In genomic region chr2:173555833-173556232, GRCh38 we compare ENCODE assay signal across 14 cellular contexts.
DNase-seq lines count a peak whose midpoint lies in the region; ATAC-seq and TF ChIP-seq lines count a peak whose summit lies in the region.
"Had no signal": no experiment of that assay in that cellular context is flagged by ENCODE, and none has a peak within 500 bp of the region (broad histone marks: within the 10 kb centered on the region; RNA-seq: fewer than 3 reads in every experiment).

No MANE protein-coding gene starts in this region.

- CTCF ChIA-PET in activated CD8-positive, alpha-beta memory T cell treated with anti-CD3 and anti-CD28 coated beads, Interleukin-2, amount 10 ng/mL, durations not matched to agents 7 days and 5 days (lab: Charles Lee), result no interaction called here

- peaks cover 22% of the 10 kb centered on the region for H3K27me3 Mint-ChIP-seq in activated CD8-positive, alpha-beta memory T cell treated with anti-CD3 and anti-CD28 coated beads, Interleukin-2, amount 10 ng/mL, durations not matched to agents 7 days and 5 days

- peak; percentile 75 for DNase-seq in COR-L47 (lab: John Stamatoyannopoulos, UW)
- peak; percentile 81 for DNase-seq in NCI-H748 treated with DMSO at 0.1 percent for 48 hours (lab: John Stamatoyannopoulos, UW)
- peak; percentile 10 for DNase-seq in fibroblast of villous mesenchyme (ENCODE audit: low read depth)
- no peak for DNase-seq in SKM-1 (lab: John Stamatoyannopoulos, UW; ENCODE audit: unreplicated experiment)
- DNase-seq in activated CD8-positive, alpha-beta memory T cell treated with anti-CD3 and anti-CD28 coated beads, Interleukin-2, amount 10 ng/mL, durations not matched to agents 7 days and 5 days, result no peak
- no peak for DNase-seq in GF-D8 (lab: John Stamatoyannopoulos, UW)
- DNase-seq in NOMO-1 treated with DMSO at 0.1 percent for 48 hours (lab: John Stamatoyannopoulos, UW; ENCODE audit: unreplicated experiment), result no peak
- DNase-seq: activated CD4-positive, CD25-positive, alpha-beta regulatory T cell treated with anti-CD3 and anti-CD28 coated beads, Interleukin-2, amount 50 U/mL, for 72 hours; esophagus squamous epithelium; substantia nigra had no signal

- no peak overlapping the region for H3K9ac ChIP-seq in Loucy (ENCODE audit: low read depth, low read length, poor library complexity, severe bottlenecking)

- H3K4me3 Mint-ChIP-seq in activated CD8-positive, alpha-beta memory T cell treated with anti-CD3 and anti-CD28 coated beads, Interleukin-2, amount 10 ng/mL, durations not matched to agents 7 days and 5 days, result no peak overlapping the region
- H3K4me3 Mint-ChIP-seq: activated T-helper 1 cell treated with anti-CD3 and anti-CD28 coated beads, Interleukin-12 subunit alpha, Interleukin-12 subunit beta, Interleukin-2, Interleukin-4 antibody, amounts not matched to agents 30 ng/mL and 10 ng/mL and 1 ng/mL, durations not matched to agents 14 hours and 24 hours and 36 hours; CD14-positive monocyte had no signal

- no peak for ATAC-seq in activated CD8-positive, alpha-beta memory T cell treated with anti-CD3 and anti-CD28 coated beads, Interleukin-2, amount 10 ng/mL, durations not matched to agents 7 days and 5 days

- H3K4me1 ChIP-seq in Loucy (ENCODE audit: insufficient read depth, low read length, poor library complexity, severe bottlenecking), result peaks cover 5% of the 10 kb centered on the region
- H3K4me1 ChIP-seq: right atrium auricular region had no signal

- H3K4me1 Mint-ChIP-seq in activated CD8-positive, alpha-beta memory T cell treated with anti-CD3 and anti-CD28 coated beads, Interleukin-2, amount 10 ng/mL, durations not matched to agents 7 days and 5 days, result no peaks in the 10 kb centered on the region
- H3K4me1 Mint-ChIP-seq: CD14-positive monocyte had no signal

- no peaks in the 10 kb centered on the region for H3K9me3 Mint-ChIP-seq in activated CD8-positive, alpha-beta memory T cell treated with anti-CD3 and anti-CD28 coated beads, Interleukin-2, amount 10 ng/mL, durations not matched to agents 7 days and 5 days (ENCODE audit: low read depth)
- H3K9me3 Mint-ChIP-seq: activated T-helper 1 cell treated with anti-CD3 and anti-CD28 coated beads, Interleukin-12 subunit alpha, Interleukin-12 subunit beta, Interleukin-2, Interleukin-4 antibody, amounts not matched to agents 30 ng/mL and 10 ng/mL and 1 ng/mL, durations not matched to agents 14 hours and 24 hours and 36 hours had no signal

- no peaks in the 10 kb centered on the region for H3K27me3 ChIP-seq in Loucy (ENCODE audit: insufficient read depth, low read length, poor library complexity, severe bottlenecking)
- H3K27me3 ChIP-seq: right atrium auricular region had no signal

- TF ChIP-seq CTCF in Loucy (conservative IDR thresholded peaks at IDR 0.05; ENCODE audit: low read length), result no peak
- TF ChIP-seq CTCF in fibroblast of villous mesenchyme (IDR thresholded peaks at IDR 0.05; ENCODE audit: insufficient read depth, low read depth, low read length), result no peak

- H3K36me3 Mint-ChIP-seq in activated CD8-positive, alpha-beta memory T cell treated with anti-CD3 and anti-CD28 coated beads, Interleukin-2, amount 10 ng/mL, durations not matched to agents 7 days and 5 days, result no peaks in the 10 kb centered on the region
- H3K36me3 Mint-ChIP-seq: CD14-positive monocyte had no signal

- H3K9me2 ChIP-seq in Loucy (replicated peaks; ENCODE audit: low read depth, low read length), result no peaks in the 10 kb centered on the region

- no peaks in the 10 kb centered on the region for H3K9me3 ChIP-seq in Loucy (ENCODE audit: insufficient read depth, low read depth, low read length)
- H3K9me3 ChIP-seq: esophagus squamous epithelium, right atrium auricular region had no signal

- no peak overlapping the region for H3K27ac Mint-ChIP-seq in activated CD8-positive, alpha-beta memory T cell treated with anti-CD3 and anti-CD28 coated beads, Interleukin-2, amount 10 ng/mL, durations not matched to agents 7 days and 5 days
- H3K27ac Mint-ChIP-seq: activated T-helper 1 cell treated with anti-CD3 and anti-CD28 coated beads, Interleukin-12 subunit alpha, Interleukin-12 subunit beta, Interleukin-2, Interleukin-4 antibody, amounts not matched to agents 30 ng/mL and 10 ng/mL and 1 ng/mL, durations not matched to agents 14 hours and 24 hours and 36 hours; CD14-positive monocyte had no signal

- no peaks in the 10 kb centered on the region for H3K36me3 ChIP-seq in Loucy (ENCODE audit: insufficient read depth, low read length)
- H3K36me3 ChIP-seq: esophagus squamous epithelium, right atrium auricular region had no signal

- H2AFZ ChIP-seq in Loucy (ENCODE audit: low read length), result peak overlapping the region; percentile 22; the same call in 1 of the 2 replicates

- H3K4me3 ChIP-seq in Loucy (ENCODE audit: low read length, poor library complexity, severe bottlenecking) (no peak overlapping the region), fibroblast of villous mesenchyme (ENCODE audit: low read depth, low read length) (no peak overlapping the region)
- H3K4me3 ChIP-seq: esophagus squamous epithelium, right atrium auricular region had no signal

- no peaks in the 10 kb centered on the region for H3F3A ChIP-seq in Loucy (ENCODE audit: low read depth)

- H4K20me1 ChIP-seq in Loucy (ENCODE audit: insufficient read depth, low read length, poor library complexity, severe bottlenecking), result no peaks in the 10 kb centered on the region

- H3K79me2 ChIP-seq in Loucy (ENCODE audit: insufficient read depth, low read length), result no peaks in the 10 kb centered on the region

- H3K4me2 ChIP-seq in Loucy (ENCODE audit: low read depth, low read length, poor library complexity, severe bottlenecking), result no peak overlapping the region

Comparison
In these comparisons a context has a peak if more than half of its experiments do, and no peak if none do; other contexts are left out.
1. DNase-seq: peak in COR-L47 (single experiment), NCI-H748 treated with DMSO at 0.1 percent for 48 hours (single experiment) and fibroblast of villous mesenchyme (single experiment); none in SKM-1 (single experiment), activated CD8-positive, alpha-beta memory T cell treated with anti-CD3 and anti-CD28 coated beads, Interleukin-2, amount 10 ng/mL, durations not matched to agents 7 days and 5 days (single experiment), GF-D8 (single experiment) and NOMO-1 treated with DMSO at 0.1 percent for 48 hours (single experiment).